In genomic region chrX:107730298-107730655, GRCh38 we compare ENCODE assay signal across 18 cellular contexts. TPM values are rescaled to one million over a fixed set of nuclear protein-coding genes. Genes with fewer than 3 reads are reported as not detected.
DNase-seq lines count a peak whose midpoint lies in the region; ATAC-seq and TF ChIP-seq lines count a peak whose summit lies in the region.
"Had no signal": no experiment of that assay in that cellular context is flagged by ENCODE, and none has a peak within 500 bp of the region (broad histone marks: within the 10 kb centered on the region; RNA-seq: fewer than 3 reads in every experiment).

No MANE protein-coding gene starts in this region.

- H3K4me1 ChIP-seq in PC-9 (replicated peaks; ENCODE audit: insufficient read depth) (peaks cover 86% of the 10 kb centered on the region), hepatocyte (ENCODE audit: insufficient read depth) (peaks cover 72% of the 10 kb centered on the region), gastrocnemius medialis (peaks cover 79 to 91% of the 10 kb centered on the region in 2 donors)

- H3K4me3 ChIP-seq in PC-9 (no peak overlapping the region), hepatocyte (no peak overlapping the region), gastrocnemius medialis (no peak overlapping the region)

- no peaks in the 10 kb centered on the region for H3K36me3 ChIP-seq in PC-9 (ENCODE audit: low read depth)
- no peaks in the 10 kb centered on the region for H3K36me3 ChIP-seq in hepatocyte (replicated peaks; ENCODE audit: insufficient read depth, low read depth)
- H3K36me3 ChIP-seq in gastrocnemius medialis = no peaks in the 10 kb centered on the region

- TF ChIP-seq CTCF in 22Rv1 (IDR thresholded peaks at IDR 0.05) (no peak), PC-9 (conservative IDR thresholded peaks at IDR 0.05) (no peak), hepatocyte (IDR thresholded peaks at IDR 0.05; ENCODE audit: poor library complexity) (no peak), gastrocnemius medialis (IDR thresholded peaks at IDR 0.05 in 4 of 5, conservative IDR thresholded peaks at IDR 0.05 in 1 of 5) (no peak)

- ATAC-seq in gastrocnemius medialis = no peak
- ATAC-seq in esophagus mucosa = no peak

- no peak overlapping the region for H2AFZ ChIP-seq in PC-9
- H2AFZ ChIP-seq in hepatocyte = no peak overlapping the region

- 41% methylated on average over 1 of the region's 1 CpG for WGBS in hepatocyte (ENCODE audit: low lambda C conversion rate, missing lambda C conversion rate)

- H3K9me2 ChIP-seq in PC-9 (ENCODE audit: insufficient read depth) = no peaks in the 10 kb centered on the region
- no peaks in the 10 kb centered on the region for H3K9me2 ChIP-seq in hepatocyte (replicated peaks; ENCODE audit: insufficient read depth)

- TF ChIP-seq POLR2A in gastrocnemius medialis (IDR thresholded peaks at IDR 0.05) = no peak

- no peak for DNase-seq in PC-9
- no peak for DNase-seq in hepatocyte (ENCODE audit: low spot score)
- no peak for DNase-seq in gastrocnemius medialis
- DNase-seq in activated naive CD4-positive, alpha-beta T cell treated with Interleukin-2 at 50 U/mL for 16 hours = no peak
- no peak for DNase-seq in NCI-H2196 (lab: John Stamatoyannopoulos, UW; ENCODE audit: unreplicated experiment)
- DNase-seq in COR-L47 (lab: John Stamatoyannopoulos, UW) = no peak
- DNase-seq: activated CD4-positive, alpha-beta T cell treated with anti-CD3 and anti-CD28 coated beads, Interleukin-2, amount 10 ng/mL, durations not matched to agents 7 days and 5 days; activated CD8-positive, alpha-beta memory T cell treated with anti-CD3 and anti-CD28 coated beads, Interleukin-2, amount 50 U/mL, for 48 hours; activated gamma-delta T cell treated with Interleukin-2 at 50 U/mL for 16 hours; MM.1S; NCI-H1694; SW 1271; trophoblast cell had no signal

- H3K9me3 ChIP-seq in PC-9 (ENCODE audit: insufficient read depth, low read depth) (no peaks in the 10 kb centered on the region), hepatocyte (ENCODE audit: low read depth) (no peaks in the 10 kb centered on the region), gastrocnemius medialis (no peaks in the 10 kb centered on the region)

- BruUV-seq in PC-9 (replicated peaks; lab: Mats Ljungman, UMichigan) = no TSS peak

- intact Hi-C loops in PC-9 (cut with micrococcal nuclease; ENCODE audit: unreplicated experiment) (no loop called here), gastrocnemius medialis (cut with DNase I; ENCODE audit: low total_unique reads) (no loop called here)

- H3K27ac ChIP-seq in 22Rv1 (peak overlapping the region; percentile 23; the same call in 1 of the 2 replicates), PC-9 (peak overlapping the region; percentile 63), hepatocyte (peak overlapping the region; percentile 78), gastrocnemius medialis (peak overlapping the region; percentile 87 to 96 (median 94))

- CTCF ChIA-PET in PC-9 (lab: Charles Lee) = interaction anchor here (1.4 kb wide), 1 partner anchor 11 kb away, joined by 5 read pairs; no protein-coding TSS in a partner anchor

- peak overlapping the region; percentile 70 for H3K4me2 ChIP-seq in PC-9
- H3K4me2 ChIP-seq in hepatocyte = peak overlapping the region; percentile 57

- no peaks in the 10 kb centered on the region for H3K27me3 ChIP-seq in PC-9 (ENCODE audit: insufficient read depth, low read depth)
- no peaks in the 10 kb centered on the region for H3K27me3 ChIP-seq in hepatocyte
- no peaks in the 10 kb centered on the region for H3K27me3 ChIP-seq in gastrocnemius medialis

- peaks cover 20% of the 10 kb centered on the region for H3K79me2 ChIP-seq in PC-9 (ENCODE audit: low read depth)
- peaks cover 4% of the 10 kb centered on the region for H3K79me2 ChIP-seq in hepatocyte

- in situ Hi-C loops in gastrocnemius medialis (cut with MboI; ENCODE audit: low sequenced_read_pairs in 4 of 4) = loop anchor here in 1 of 4 donors (5.0 kb wide), 1 partner anchor 42 kb away; no protein-coding TSS in a partner anchor

- POLR2A ChIA-PET in PC-9 (lab: Charles Lee; ENCODE audit: unreplicated experiment) = no interaction called here

- H3F3A ChIP-seq in PC-9 (ENCODE audit: insufficient read depth, low read depth) = peaks cover 47% of the 10 kb centered on the region

- H4K20me1 ChIP-seq in PC-9 (ENCODE audit: insufficient read depth) (no peaks in the 10 kb centered on the region), hepatocyte (ENCODE audit: insufficient read depth, poor library complexity, severe bottlenecking) (no peaks in the 10 kb centered on the region)

RNA-seq across cellular contexts. Expression of gene TSC22D3, which starts 45.3 kb away (rescaled TPM):
- total RNA-seq in PC-9 (2021) (43.5 and 43.9 TPM in 2 replicates), hepatocyte (455 and 508 TPM in 2 replicates), gastrocnemius medialis (1,000 to 10,000 TPM in 2 of 4 donors, 100 to 1,000 TPM in 2; 689 to 1,948 (median 1,054) TPM), esophagus mucosa (46.2 TPM)
- 570 and 647 TPM in 2 replicates for polyA plus RNA-seq in hepatocyte

RNA-seq across cellular contexts. Expression of gene NCBP2L, which starts 47.3 kb away (rescaled TPM):
- total RNA-seq in PC-9 (2021) (not detected in 2 replicates), hepatocyte (not detected in 2 replicates), gastrocnemius medialis (under 1 TPM in 1 of 4 donors, not detected in 3; 0.11 TPM), esophagus mucosa (not detected)
- polyA plus RNA-seq in hepatocyte = 0.39 TPM in 1 of 2 replicates, not detected in the other
- total RNA-seq: activated CD4-positive, alpha-beta T cell treated with anti-CD3 and anti-CD28 coated beads, Interleukin-2, amount 10 ng/mL, durations not matched to agents 7 days and 5 days; H4; mucosa of gallbladder; osteoblast had no signal

Comparison
In these comparisons a context has a peak if more than half of its experiments do, and no peak if none do; other contexts are left out.
1. H3K27ac ChIP-seq: peak in every context shown above with its lines; median percentile 94 in gastrocnemius medialis; 78 in hepatocyte; 63 in PC-9; 23 in 22Rv1.